In genomic region chr2:199405241-199405640, GRCh38 we compare ENCODE assay signal across 9 cellular contexts. TPM values are rescaled to one million over a fixed set of nuclear protein-coding genes. Genes with fewer than 3 reads are reported as not detected.
A peak's percentile ranks its signal among the peaks of the same experiment; 100 is the strongest.
DNase-seq lines count a peak whose midpoint lies in the region; ATAC-seq and TF ChIP-seq lines count a peak whose summit lies in the region.
"Had no signal": no experiment of that assay in that cellular context is flagged by ENCODE, and none has a peak within 500 bp of the region (broad histone marks: within the 10 kb centered on the region; RNA-seq: fewer than 3 reads in every experiment).

No MANE protein-coding gene starts in this region.

- ATAC-seq in GM19397 (IDR thresholded peaks at IDR 0.05; ENCODE audit: unreplicated experiment) (no peak), Right ventricle myocardium superior (ENCODE audit: poor library complexity) (no peak), HG03354 (IDR thresholded peaks at IDR 0.05; ENCODE audit: poor library complexity, severe bottlenecking, unreplicated experiment) (no peak), HG02840 (IDR thresholded peaks at IDR 0.05; ENCODE audit: low FRiP score, unreplicated experiment) (no peak)
- ATAC-seq: natural killer cell treated with Interleukin-12 subunit alpha and Interleukin-12 subunit beta and Interleukin-15 and Interleukin-18, amount 100 ng/mL, for 72 hours had no signal

- H3K9ac ChIP-seq in adipocyte (ENCODE audit: low read length), result peak overlapping the region; percentile 31

- no peaks in the 10 kb centered on the region for H3K9me3 ChIP-seq in BE2C
- no peaks in the 10 kb centered on the region for H3K9me3 ChIP-seq in adipocyte (ENCODE audit: control insufficient read depth, low read length)

- H3K27ac ChIP-seq in HL-60 (replicated peaks), result no peak overlapping the region

- no peaks in the 10 kb centered on the region for H3K27me3 ChIP-seq in BE2C
- H3K27me3 ChIP-seq in HL-60 (ENCODE audit: insufficient read depth, poor library complexity, severe bottlenecking), result no peaks in the 10 kb centered on the region
- no peaks in the 10 kb centered on the region for H3K27me3 ChIP-seq in adipocyte (replicated peaks; ENCODE audit: control insufficient read depth, insufficient read depth, low read length)
- no peaks in the 10 kb centered on the region for H3K27me3 ChIP-seq in kidney epithelial cell (ENCODE audit: control insufficient read depth, insufficient read depth, low read length)

- intact Hi-C loops in Right ventricle myocardium superior (cut with DNase I), result no loop called here

- no peaks in the 10 kb centered on the region for H3K4me1 ChIP-seq in BE2C
- peaks cover 34% of the 10 kb centered on the region for H3K4me1 ChIP-seq in adipocyte (ENCODE audit: control insufficient read depth, insufficient read depth, low read length)

- no peaks in the 10 kb centered on the region for H3K36me3 ChIP-seq in BE2C
- H3K36me3 ChIP-seq in adipocyte (ENCODE audit: control insufficient read depth, insufficient read depth, low read length, severe bottlenecking), result peaks cover 4% of the 10 kb centered on the region
- no peaks in the 10 kb centered on the region for H3K36me3 ChIP-seq in kidney epithelial cell (ENCODE audit: control insufficient read depth, insufficient read depth, low read length)

- TF ChIP-seq CTCF in BE2C (IDR thresholded peaks at IDR 0.05; ENCODE audit: low read depth, low read length) (peak; percentile 46), HL-60 (IDR thresholded peaks at IDR 0.05; ENCODE audit: insufficient read depth, low read length) (peak; percentile 4), kidney epithelial cell (IDR thresholded peaks at IDR 0.05; ENCODE audit: insufficient read depth, low read length, poor library complexity, severe bottlenecking) (peak; percentile 20)

- H3K4me3 ChIP-seq in BE2C (ENCODE audit: low read depth, low read length) (no peak overlapping the region), HL-60 (replicated peaks; ENCODE audit: insufficient read depth, low read length) (no peak overlapping the region), adipocyte (ENCODE audit: low read length) (peak overlapping the region; percentile 28), kidney epithelial cell (ENCODE audit: low read depth, low read length) (no peak overlapping the region)

- DNase-seq in BE2C, result no peak
- peak in 1 of 2 experiments; percentile 14 for DNase-seq in HL-60 (ENCODE audit: low read depth in 1 of 2, low spot score in 1 of 2)
- peak; percentile 58 for DNase-seq in adipocyte (ENCODE audit: low read depth)
- DNase-seq in kidney epithelial cell (ENCODE audit: low read depth), result no peak
- DNase-seq in Right ventricle myocardium superior, result no peak

RNA-seq across cellular contexts. Expression of gene SATB2, which starts 52.5 kb away (rescaled TPM):
- polyA plus RNA-seq in BE2C (2012; ENCODE audit: insufficient read depth, insufficient read length, low read depth), result 3.2 TPM
- total RNA-seq in kidney epithelial cell (5.3 and 5.5 TPM in 2 replicates), Right ventricle myocardium superior (1.3 TPM)
